26 cellular contexts compared by ENCODE assay signal in genomic region chr15:58491151-58491473, GRCh38. TPM values are rescaled to one million over a fixed set of nuclear protein-coding genes. Genes with fewer than 3 reads are reported as not detected.
A peak's percentile ranks its signal among the peaks of the same experiment; 100 is the strongest.
DNase-seq lines count a peak whose midpoint lies in the region; ATAC-seq and TF ChIP-seq lines count a peak whose summit lies in the region.
"Had no signal": no experiment of that assay in that cellular context is flagged by ENCODE, and none has a peak within 500 bp of the region (broad histone marks: within the 10 kb centered on the region; RNA-seq: fewer than 3 reads in every experiment).

No MANE protein-coding gene starts in this region.

- H3K4me1 ChIP-seq in thyroid gland: peaks cover 33 to 36% of the 10 kb centered on the region in 2 donors
- H3K4me1 ChIP-seq: testis had no signal

- no peaks in the 10 kb centered on the region for H3K27me3 ChIP-seq in thyroid gland
- H3K27me3 ChIP-seq: esophagus squamous epithelium, SJSA1, testis had no signal

- 74% methylated on average over 4 of the region's 4 CpGs for WGBS in thyroid gland, 2 donors

- H3K9me3 ChIP-seq in thyroid gland: no peaks in the 10 kb centered on the region
- H3K9me3 ChIP-seq: testis had no signal

- no peak for ATAC-seq in HG03159 (IDR thresholded peaks at IDR 0.05; ENCODE audit: unreplicated experiment)
- ATAC-seq: activated T-helper 17 cell treated with anti-CD3 and anti-CD28 coated beads, Interleukin-2, amount 50 U/mL, for 72 hours; GM12878; Panc1; stimulated activated naive CD8-positive, alpha-beta T cell treated with anti-CD3 and anti-CD28 coated beads, Interleukin-15, Interleukin-2, amounts not matched to agents 100 U/mL and 50 U/mL, for 24 hours had no signal

- no peak for TF ChIP-seq CTCF in thyroid gland (IDR thresholded peaks at IDR 0.05)

- intact Hi-C loops in thyroid gland (cut with DNase I): no loop called here

- H3K4me3 ChIP-seq in thyroid gland (replicated peaks in 1 of 3): no peak overlapping the region
- H3K4me3 ChIP-seq: esophagus squamous epithelium, GM12878, SJSA1, testis had no signal

- no peaks in the 10 kb centered on the region for H3K36me3 ChIP-seq in thyroid gland
- H3K36me3 ChIP-seq: esophagus squamous epithelium, SJSA1 had no signal

- TF ChIP-seq POLR2A in thyroid gland (IDR thresholded peaks at IDR 0.05): no peak

- DNase-seq in DMS53 (lab: John Stamatoyannopoulos, UW) (peak; percentile 6), DMS53 treated with DMSO at 0.1 percent for 48 hours (lab: John Stamatoyannopoulos, UW; ENCODE audit: unreplicated experiment) (no peak), epithelial cell of prostate (ENCODE audit: low read depth, low spot score) (no peak), kidney tubule cell (ENCODE audit: low spot score) (peak; percentile 65), thyroid gland (peak; percentile 40 to 53), glomerular visceral epithelial cell (ENCODE audit: extremely low spot score) (no peak)
- no peak for DNase-seq in activated T-cell treated with anti-CD3 and anti-CD28 coated beads, Interleukin-2, amount 50 U/mL, for 1 hour
- DNase-seq: activated CD4-positive, alpha-beta T cell treated with anti-CD3 and anti-CD28 coated beads, Interleukin-2, amount 50 U/mL, for 48 hours; activated CD8-positive, alpha-beta memory T cell treated with anti-CD3 and anti-CD28 coated beads, Interleukin-2, amount 50 U/mL, for 48 hours; CD4-positive, alpha-beta memory T cell; EL; endodermal cell; esophagus squamous epithelium; IMR-90; NCI-H1092 treated with DMSO at 0.1 percent for 48 hours; NCI-H2029; NCI-H526 treated with DMSO at 0.1 percent for 48 hours; stimulated activated naive CD8-positive, alpha-beta T cell treated with anti-CD3 and anti-CD28 coated beads, Interleukin-15, Interleukin-2, amounts not matched to agents 100 U/mL and 50 U/mL, for 24 hours; testis had no signal

- H3K27ac ChIP-seq in epithelial cell of prostate: peak overlapping the region; percentile 25
- H3K27ac ChIP-seq in thyroid gland: peak overlapping the region; percentile 13 to 61 (median 56)
- H3K27ac ChIP-seq: 22Rv1, SJSA1, testis had no signal

RNA-seq across cellular contexts. Expression of gene LIPC, which starts 59.3 kb away (rescaled TPM):
- 1 to 10 TPM in 3 of 4 donors, under 1 TPM in 1; 0.81 to 4.6 (median 1.8) TPM for total RNA-seq in thyroid gland
- total RNA-seq: endodermal cell, frontal cortex, IMR-90 had no signal

Comparison
In these comparisons a context has a peak if more than half of its experiments do, and no peak if none do; other contexts are left out.
1. DNase-seq: peak in DMS53 (single experiment), kidney tubule cell (single experiment) and thyroid gland (2 of 2); none in DMS53 treated with DMSO at 0.1 percent for 48 hours (single experiment), epithelial cell of prostate (single experiment), activated T-cell treated with anti-CD3 and anti-CD28 coated beads, Interleukin-2, amount 50 U/mL, for 1 hour (single experiment) and glomerular visceral epithelial cell (single experiment).